ENCODE assay signal across 25 cellular contexts in the genomic region with DNA sequence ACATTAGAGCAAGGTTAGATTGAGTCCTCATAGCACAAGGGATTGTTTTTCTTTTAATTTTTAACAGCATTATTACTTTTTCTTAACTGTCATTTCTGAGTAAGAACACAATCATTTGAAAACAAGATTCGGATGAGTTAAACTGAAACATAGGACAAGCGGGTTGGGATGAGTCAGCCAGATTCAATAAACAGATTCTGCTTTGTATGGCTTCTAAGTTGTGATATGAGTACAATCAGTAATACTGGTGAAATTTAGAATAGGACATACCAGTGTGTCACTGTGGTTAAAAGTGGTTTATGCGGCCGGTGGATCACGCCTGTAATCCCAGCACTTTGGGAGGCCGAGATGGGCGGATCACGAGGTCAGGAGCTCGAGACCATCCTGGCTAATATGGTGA.
"Had no signal": no experiment of that assay in that cellular context is flagged by ENCODE, and none has a peak within 500 bp of the region (broad histone marks: within the 10 kb centered on the region; RNA-seq: fewer than 3 reads in every experiment).

No MANE protein-coding gene starts in this region.

- H3K36me3 Mint-ChIP-seq: activated CD4-positive, alpha-beta memory T cell treated with anti-CD3 and anti-CD28 coated beads for 36 hours; natural killer cell; neural progenitor cell; type B pancreatic cell had no signal

- H3K27me3 ChIP-seq: heart left ventricle, left lung, neural progenitor cell, uterus had no signal

- H3K4me1 ChIP-seq: heart left ventricle, left lung, lower lobe of right lung, neural progenitor cell, uterus had no signal

- H3K27ac Mint-ChIP-seq: activated CD4-positive, alpha-beta memory T cell treated with anti-CD3 and anti-CD28 coated beads for 36 hours; activated CD4-positive, alpha-beta T cell treated with anti-CD3 and anti-CD28 coated beads, Interleukin-2, amount 10 ng/mL, durations not matched to agents 24 days and 14 days; activated T-cell treated with anti-CD3 and anti-CD28 coated beads, Interleukin-2, amount 50 U/mL, for 24 hours; effector memory CD8-positive, alpha-beta T cell; natural killer cell; neural progenitor cell; type B pancreatic cell had no signal

- H3K4me1 Mint-ChIP-seq: activated CD4-positive, alpha-beta T cell treated with anti-CD3 and anti-CD28 coated beads, Interleukin-2, amount 10 ng/mL, durations not matched to agents 24 days and 14 days; natural killer cell; neural progenitor cell had no signal

- H3K27ac ChIP-seq: heart left ventricle, left lung, lower lobe of right lung, neural progenitor cell, thoracic aorta, uterus had no signal

- H3K27me3 Mint-ChIP-seq: activated CD4-positive, alpha-beta memory T cell treated with anti-CD3 and anti-CD28 coated beads for 36 hours; activated CD4-positive, alpha-beta T cell treated with anti-CD3 and anti-CD28 coated beads, Interleukin-2, amount 10 ng/mL, durations not matched to agents 24 days and 14 days; activated T-cell treated with anti-CD3 and anti-CD28 coated beads, Interleukin-2, amount 50 U/mL, for 24 hours; effector memory CD8-positive, alpha-beta T cell; type B pancreatic cell had no signal

- ATAC-seq: effector memory CD8-positive, alpha-beta T cell; heart left ventricle; left lung; lower lobe of right lung; natural killer cell; right cardiac atrium; stimulated activated naive CD8-positive, alpha-beta T cell treated with anti-CD3 and anti-CD28 coated beads, Interleukin-15, Interleukin-2, amounts not matched to agents 100 U/mL and 50 U/mL, for 24 hours had no signal

- DNase-seq: activated CD4-positive, alpha-beta memory T cell treated with anti-CD3 and anti-CD28 coated beads for 36 hours; activated CD4-positive, alpha-beta T cell treated with anti-CD3 and anti-CD28 coated beads, Interleukin-2, amount 10 ng/mL, durations not matched to agents 24 days and 14 days; activated CD4-positive, CD25-positive, alpha-beta regulatory T cell; activated CD8-positive, alpha-beta memory T cell treated with anti-CD3 and anti-CD28 coated beads, Interleukin-2, amount 50 U/mL, for 48 hours; activated gamma-delta T cell; activated naive CD4-positive, alpha-beta T cell treated with anti-CD3 and anti-CD28 coated beads, Interleukin-2, amount 50 U/mL, for 16 hours; activated T-cell treated with anti-CD3 and anti-CD28 coated beads, Interleukin-2, amount 50 U/mL, for 24 hours; amniotic stem cell; caudate nucleus; cortex of kidney; effector memory CD8-positive, alpha-beta T cell; erythroblast; heart left ventricle; left lung; lower lobe of right lung; mesendoderm; natural killer cell; posterior cingulate gyrus; right cardiac atrium; stimulated activated CD4-positive, alpha-beta T cell treated with anti-CD3 and anti-CD28 coated beads, Interleukin-15, amount 100 ng/mL, for 24 hours; stimulated activated naive CD8-positive, alpha-beta T cell treated with anti-CD3 and anti-CD28 coated beads, Interleukin-15, Interleukin-2, amounts not matched to agents 100 U/mL and 50 U/mL, for 24 hours; uterus had no signal

- H3K4me3 Mint-ChIP-seq: activated CD4-positive, alpha-beta memory T cell treated with anti-CD3 and anti-CD28 coated beads for 36 hours; activated CD4-positive, alpha-beta T cell treated with anti-CD3 and anti-CD28 coated beads, Interleukin-2, amount 10 ng/mL, durations not matched to agents 24 days and 14 days; activated T-cell treated with anti-CD3 and anti-CD28 coated beads, Interleukin-2, amount 50 U/mL, for 24 hours; effector memory CD8-positive, alpha-beta T cell; natural killer cell; neural progenitor cell; type B pancreatic cell had no signal
